In the genomic region with DNA sequence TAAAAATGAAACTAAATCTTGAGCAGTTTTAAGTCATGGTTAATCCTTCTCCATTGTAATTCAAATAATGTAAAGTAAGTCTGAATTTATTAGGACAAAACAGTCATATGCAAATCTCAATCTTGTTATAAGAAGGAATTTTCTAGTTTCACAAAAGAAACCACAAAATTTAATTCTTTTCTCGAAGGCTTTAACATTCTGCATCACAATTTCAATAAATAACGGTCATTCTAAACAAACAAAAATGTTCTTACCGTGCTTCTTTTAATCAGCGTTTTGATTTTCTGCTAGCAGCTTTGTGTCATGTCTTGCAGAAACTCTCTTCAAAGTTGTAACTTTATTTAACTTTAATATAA, we compare ENCODE assay signal across 8 cellular contexts. TPM values are rescaled to one million over a fixed set of nuclear protein-coding genes. Genes with fewer than 3 reads are reported as not detected.
A peak's percentile ranks its signal among the peaks of the same experiment; 100 is the strongest.
DNase-seq lines count a peak whose midpoint lies in the region; ATAC-seq and TF ChIP-seq lines count a peak whose summit lies in the region.

No MANE protein-coding gene starts in this region.

- intact Hi-C loops in left lung (cut with DNase I) = no loop called here

- H3K27me3 ChIP-seq in left lung (no peaks in the 10 kb centered on the region), thoracic aorta (replicated peaks; ENCODE audit: insufficient read depth) (no peaks in the 10 kb centered on the region)

- no peaks in the 10 kb centered on the region for H3K27me3 Mint-ChIP-seq in activated CD8-positive, alpha-beta memory T cell treated with anti-CD3 and anti-CD28 coated beads, Interleukin-2, amount 10 ng/mL, durations not matched to agents 7 days and 5 days

- H3K4me3 Mint-ChIP-seq in activated CD8-positive, alpha-beta memory T cell treated with anti-CD3 and anti-CD28 coated beads, Interleukin-2, amount 10 ng/mL, durations not matched to agents 7 days and 5 days = peak overlapping the region; percentile 85

- peak overlapping the region; percentile 89 for H3K27ac Mint-ChIP-seq in activated CD8-positive, alpha-beta memory T cell treated with anti-CD3 and anti-CD28 coated beads, Interleukin-2, amount 10 ng/mL, durations not matched to agents 7 days and 5 days
- H3K27ac Mint-ChIP-seq in activated naive CD4-positive, alpha-beta T cell treated with anti-CD3 and anti-CD28 coated beads, Interleukin-2, amount 50 U/mL, for 72 hours = peak overlapping the region; percentile 77 to 97

- TF ChIP-seq CTCF in left lung (IDR thresholded peaks at IDR 0.05) = no peak
- no peak for TF ChIP-seq CTCF in thoracic aorta (IDR thresholded peaks at IDR 0.05)

- H3K4me1 ChIP-seq in left lung (peaks cover 4 to 35% of the 10 kb centered on the region in 2 donors), thoracic aorta (ENCODE audit: control insufficient read depth in 1 of 2, low read depth in 2 of 2) (peaks cover 0 to 5% of the 10 kb centered on the region in 2 donors)

- peaks cover 0 to 5% of the 10 kb centered on the region in 2 donors for H3K9me3 ChIP-seq in left lung
- H3K9me3 ChIP-seq in thoracic aorta = peaks cover 4% of the 10 kb centered on the region

- peaks cover 24% of the 10 kb centered on the region for H3K36me3 Mint-ChIP-seq in activated CD8-positive, alpha-beta memory T cell treated with anti-CD3 and anti-CD28 coated beads, Interleukin-2, amount 10 ng/mL, durations not matched to agents 7 days and 5 days
- peaks cover 4 to 16% of the 10 kb centered on the region in 2 donors for H3K36me3 Mint-ChIP-seq in activated naive CD4-positive, alpha-beta T cell treated with anti-CD3 and anti-CD28 coated beads, Interleukin-2, amount 50 U/mL, for 72 hours

- DNase-seq in activated CD8-positive, alpha-beta memory T cell treated with anti-CD3 and anti-CD28 coated beads, Interleukin-2, amount 10 ng/mL, durations not matched to agents 7 days and 5 days = no peak
- no peak for DNase-seq in activated CD8-positive, alpha-beta memory T cell treated with anti-CD3 and anti-CD28 coated beads, Interleukin-2, amount 50 U/mL, for 4 hours
- DNase-seq in activated naive CD4-positive, alpha-beta T cell treated with anti-CD3 and anti-CD28 coated beads, Interleukin-2, amount 50 U/mL, for 72 hours (ENCODE audit: low spot score in 2 of 2) = no peak
- DNase-seq in left lung = no peak
- no peak for DNase-seq in thoracic aorta (ENCODE audit: low spot score)
- no peak for DNase-seq in activated effector memory CD4-positive, alpha-beta T cell treated with anti-CD3 and anti-CD28 coated beads, Interleukin-2, amount 50 U/mL, for 16 hours
- no peak for DNase-seq in activated CD4-positive, alpha-beta T cell treated with anti-CD3 and anti-CD28 coated beads, Interleukin-2, amount 50 U/mL, for 48 hours

- H3K36me3 ChIP-seq in left lung (no peaks in the 10 kb centered on the region), thoracic aorta (no peaks in the 10 kb centered on the region)

- H3K4me3 ChIP-seq in left lung (peak overlapping the region; percentile 22 to 57), thoracic aorta (peak overlapping the region; percentile 62)

- H3K9me3 Mint-ChIP-seq in activated CD8-positive, alpha-beta memory T cell treated with anti-CD3 and anti-CD28 coated beads, Interleukin-2, amount 10 ng/mL, durations not matched to agents 7 days and 5 days (ENCODE audit: low read depth) = peaks cover 3% of the 10 kb centered on the region
- H3K9me3 Mint-ChIP-seq in activated naive CD4-positive, alpha-beta T cell treated with anti-CD3 and anti-CD28 coated beads, Interleukin-2, amount 50 U/mL, for 72 hours = no peaks in the 10 kb centered on the region

- no peak for ATAC-seq in activated CD8-positive, alpha-beta memory T cell treated with anti-CD3 and anti-CD28 coated beads, Interleukin-2, amount 10 ng/mL, durations not matched to agents 7 days and 5 days
- ATAC-seq in activated naive CD4-positive, alpha-beta T cell treated with anti-CD3 and anti-CD28 coated beads, Interleukin-2, amount 50 U/mL, for 72 hours = no peak
- ATAC-seq in left lung (no peak), thoracic aorta (ENCODE audit: insufficient number of reproducible peaks, low FRiP score, low read depth) (no peak), GM21529 (IDR thresholded peaks at IDR 0.05; ENCODE audit: unreplicated experiment) (no peak)

- H3K4me1 Mint-ChIP-seq in activated CD8-positive, alpha-beta memory T cell treated with anti-CD3 and anti-CD28 coated beads, Interleukin-2, amount 10 ng/mL, durations not matched to agents 7 days and 5 days = peaks cover 19% of the 10 kb centered on the region

- CTCF ChIA-PET in activated CD8-positive, alpha-beta memory T cell treated with anti-CD3 and anti-CD28 coated beads, Interleukin-2, amount 10 ng/mL, durations not matched to agents 7 days and 5 days (lab: Charles Lee) = interaction anchor here (0.7 to 2.4 kb wide), 8 partner anchors 16 to 126 kb away, joined by 3 to 8 read pairs (median 4); no protein-coding TSS in a partner anchor

- peak overlapping the region; percentile 91 to 92 for H3K27ac ChIP-seq in left lung
- peak overlapping the region in 1 of 2 donors; percentile 53 for H3K27ac ChIP-seq in thoracic aorta

RNA-seq across cellular contexts. Expression of a gene that starts 0.2 kb away (rescaled TPM):
- total RNA-seq in activated CD8-positive, alpha-beta memory T cell treated with anti-CD3 and anti-CD28 coated beads, Interleukin-2, amount 10 ng/mL, durations not matched to agents 7 days and 5 days = 10 to 100 TPM; 55.1 to 55.3 TPM
- total RNA-seq in activated naive CD4-positive, alpha-beta T cell treated with anti-CD3 and anti-CD28 coated beads, Interleukin-2, amount 50 U/mL, for 72 hours = 10 to 100 TPM; 15.0 to 42.0 TPM
- total RNA-seq in left lung = 10 to 100 TPM; 16.3 to 34.7 TPM
- 10 to 100 TPM; 13.1 to 14.9 TPM for total RNA-seq in thoracic aorta

RNA-seq across cellular contexts. Expression of a gene that starts 12.4 kb away (rescaled TPM):
- 1 to 10 TPM in 1 of 2 experiments, not detected in 1; 1.6 TPM for total RNA-seq in activated CD8-positive, alpha-beta memory T cell treated with anti-CD3 and anti-CD28 coated beads, Interleukin-2, amount 10 ng/mL, durations not matched to agents 7 days and 5 days
- total RNA-seq in activated naive CD4-positive, alpha-beta T cell treated with anti-CD3 and anti-CD28 coated beads, Interleukin-2, amount 50 U/mL, for 72 hours = not detected
- total RNA-seq in left lung = not detected
- not detected for total RNA-seq in thoracic aorta

RNA-seq across cellular contexts. Expression of a gene that starts 41.6 kb away (rescaled TPM):
- total RNA-seq in activated CD8-positive, alpha-beta memory T cell treated with anti-CD3 and anti-CD28 coated beads, Interleukin-2, amount 10 ng/mL, durations not matched to agents 7 days and 5 days = under 1 TPM; 0.44 to 0.54 TPM
- under 1 TPM in 1 of 2 donors, not detected in 1; 0.45 TPM for total RNA-seq in activated naive CD4-positive, alpha-beta T cell treated with anti-CD3 and anti-CD28 coated beads, Interleukin-2, amount 50 U/mL, for 72 hours
- total RNA-seq in left lung = 1 to 10 TPM; 1.5 to 2.2 TPM
- under 1 TPM; 0.54 to 0.92 TPM for total RNA-seq in thoracic aorta
